Comparison of ENCODE assay signal across 8 cellular contexts in the genomic region with DNA sequence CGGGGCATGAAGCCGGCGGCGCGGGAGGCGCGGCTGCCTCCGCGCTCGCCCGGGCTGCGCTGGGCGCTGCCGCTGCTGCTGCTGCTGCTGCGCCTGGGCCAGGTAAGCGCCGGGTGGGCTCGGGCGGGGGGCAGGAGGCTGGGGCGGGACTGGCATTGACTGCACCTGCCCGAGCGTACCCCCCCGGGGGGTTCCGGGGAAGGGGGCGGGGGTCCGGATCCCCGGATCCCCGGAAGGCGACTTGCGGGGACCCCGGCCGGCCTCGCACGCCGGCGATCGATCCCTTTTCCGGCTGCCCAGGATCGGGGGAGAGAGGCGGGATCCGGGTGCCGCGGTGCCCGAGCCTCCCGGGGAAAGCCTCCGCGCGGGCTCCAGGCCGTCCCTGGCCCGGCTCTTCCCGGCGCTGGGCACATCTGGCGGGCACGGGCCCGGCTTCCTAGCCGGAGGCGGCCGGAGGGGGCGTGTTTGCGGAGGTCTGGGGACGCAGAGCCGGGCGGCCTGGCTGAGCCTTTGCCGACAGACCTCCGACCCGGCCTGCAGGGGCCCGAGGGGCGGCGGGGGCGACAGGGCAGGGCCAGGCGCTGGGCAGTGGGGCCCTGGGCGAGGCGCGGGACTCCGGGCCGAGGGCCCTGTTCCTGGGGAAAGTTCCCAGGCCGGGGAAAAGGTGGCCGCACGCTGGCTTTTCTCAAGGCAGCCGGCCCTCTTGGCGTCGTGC. TPM values are rescaled to one million over a fixed set of nuclear protein-coding genes. Genes with fewer than 3 reads are reported as not detected.
DNase-seq lines count a peak whose midpoint lies in the region; ATAC-seq and TF ChIP-seq lines count a peak whose summit lies in the region.

No MANE protein-coding gene starts in this region.

- H3K9me3 ChIP-seq in duodenal mucosa (ENCODE audit: control insufficient read depth in 1 of 2, low read length in 2 of 2) (no peaks in the 10 kb centered on the region), thyroid gland (no peaks in the 10 kb centered on the region)

- ATAC-seq in GM19023 (IDR thresholded peaks at IDR 0.05; ENCODE audit: unreplicated experiment) (peak; percentile 49), HG03196 (IDR thresholded peaks at IDR 0.05; ENCODE audit: unreplicated experiment) (peak; percentile 35), memory B cell (ENCODE audit: low read depth) (peak; percentile 42)

- peak overlapping the region; percentile 71 to 72 for H3K9ac ChIP-seq in duodenal mucosa (ENCODE audit: low read depth in 1 of 2, low read length in 2 of 2)

- DNase-seq in CD1c-positive myeloid dendritic cell (ENCODE audit: extremely low spot score) (peak; percentile 41), memory B cell (ENCODE audit: low spot score in 2 of 2) (peak; percentile 18 to 36), thyroid gland (peak; percentile 61 to 66), middle frontal gyrus (ENCODE audit: extremely low spot score, low spot score) (no peak)

- 0% methylated on average over 3 to 5 of the region's 82 CpGs for WGBS in thyroid gland, 2 donors

- H3K4me3 ChIP-seq in duodenal mucosa (ENCODE audit: low read depth in 1 of 2, low read length in 2 of 2) (peak overlapping the region; percentile 75 to 78), thyroid gland (replicated peaks in 1 of 3) (peak overlapping the region; percentile 18 to 85 (median 66))

- no peak overlapping the region for H3K27ac Mint-ChIP-seq in T-helper 1 cell treated with Interleukin-12 subunit alpha and Interleukin-12 subunit beta and Interleukin-4 antibody, amounts not matched to agents 30 μg/mL and 1 μg/mL, for 36 hours
- peak overlapping the region; percentile 60 for H3K27ac Mint-ChIP-seq in memory B cell

- H3K4me3 Mint-ChIP-seq in T-helper 1 cell treated with Interleukin-12 subunit alpha and Interleukin-12 subunit beta and Interleukin-4 antibody, amounts not matched to agents 30 μg/mL and 1 μg/mL, for 36 hours: peak overlapping the region; percentile 95
- H3K4me3 Mint-ChIP-seq in memory B cell: peak overlapping the region; percentile 89

- peak in 1 of 6 experiments; percentile 33 for TF ChIP-seq CTCF in thyroid gland (IDR thresholded peaks at IDR 0.05)

- TF ChIP-seq POLR2A in thyroid gland (IDR thresholded peaks at IDR 0.05): no peak

- H3K27me3 ChIP-seq in duodenal mucosa (ENCODE audit: control insufficient read depth in 1 of 2, insufficient read depth in 2 of 2, low read length in 2 of 2) (no peaks in the 10 kb centered on the region), thyroid gland (no peaks in the 10 kb centered on the region)

- intact Hi-C loops in thyroid gland (cut with DNase I): no loop called here

- H3K9me3 Mint-ChIP-seq in T-helper 1 cell treated with Interleukin-12 subunit alpha and Interleukin-12 subunit beta and Interleukin-4 antibody, amounts not matched to agents 30 μg/mL and 1 μg/mL, for 36 hours: no peaks in the 10 kb centered on the region
- H3K9me3 Mint-ChIP-seq in memory B cell: no peaks in the 10 kb centered on the region

- H3K4me1 Mint-ChIP-seq in T-helper 1 cell treated with Interleukin-12 subunit alpha and Interleukin-12 subunit beta and Interleukin-4 antibody, amounts not matched to agents 30 μg/mL and 1 μg/mL, for 36 hours (ENCODE audit: low read depth): peaks cover 29% of the 10 kb centered on the region
- peaks cover 25% of the 10 kb centered on the region for H3K4me1 Mint-ChIP-seq in memory B cell

- H3K36me3 ChIP-seq in duodenal mucosa (ENCODE audit: control insufficient read depth in 1 of 2, insufficient read depth in 2 of 2, low read length in 2 of 2) (no peaks in the 10 kb centered on the region), thyroid gland (no peaks in the 10 kb centered on the region)

- H3K4me1 ChIP-seq in duodenal mucosa (ENCODE audit: control insufficient read depth in 1 of 2, insufficient read depth in 2 of 2, low read length in 2 of 2) (peaks cover 27 to 30% of the 10 kb centered on the region in 2 donors), thyroid gland (peaks cover 30 to 44% of the 10 kb centered on the region in 2 donors)

- H3K27ac ChIP-seq in duodenal mucosa (ENCODE audit: low read depth, low read length) (peak overlapping the region; percentile 20), thyroid gland (peak overlapping the region; percentile 97 to 99 (median 98))

- H3K36me3 Mint-ChIP-seq in T-helper 1 cell treated with Interleukin-12 subunit alpha and Interleukin-12 subunit beta and Interleukin-4 antibody, amounts not matched to agents 30 μg/mL and 1 μg/mL, for 36 hours (ENCODE audit: low read depth): peaks cover 24% of the 10 kb centered on the region
- H3K36me3 Mint-ChIP-seq in memory B cell: peaks cover 1% of the 10 kb centered on the region

- H3K27me3 Mint-ChIP-seq in T-helper 1 cell treated with Interleukin-12 subunit alpha and Interleukin-12 subunit beta and Interleukin-4 antibody, amounts not matched to agents 30 μg/mL and 1 μg/mL, for 36 hours (ENCODE audit: low read depth): peaks cover 18% of the 10 kb centered on the region
- H3K27me3 Mint-ChIP-seq in memory B cell: no peaks in the 10 kb centered on the region

RNA-seq across cellular contexts. Expression of a gene that starts 0.7 kb away (rescaled TPM):
- 10 to 100 TPM; 45.4 to 81.9 (median 58.6) TPM for total RNA-seq in thyroid gland
